39 cellular contexts compared by ENCODE assay signal in genomic region chr1:30812093-30812492, GRCh38.
"Had no signal": no experiment of that assay in that cellular context is flagged by ENCODE, and none has a peak within 500 bp of the region (broad histone marks: within the 10 kb centered on the region; RNA-seq: fewer than 3 reads in every experiment).

No MANE protein-coding gene starts in this region.

- H3K27ac ChIP-seq: brain microvascular endothelial cell, SK-N-MC, WERI-Rb-1 had no signal

- H3K9me3 ChIP-seq: MG63 had no signal

- H3K4me3 Mint-ChIP-seq: activated CD4-positive, alpha-beta memory T cell treated with anti-CD3 and anti-CD28 coated beads, Interleukin-2, amount 10 ng/mL, durations not matched to agents 7 days and 5 days; activated CD8-positive, alpha-beta memory T cell treated with anti-CD3 and anti-CD28 coated beads, Interleukin-2, amount 10 ng/mL, durations not matched to agents 7 days and 5 days; activated naive CD8-positive, alpha-beta T cell treated with anti-CD3 and anti-CD28 coated beads for 36 hours; activated T-cell treated with anti-CD3 and anti-CD28 coated beads, Interleukin-2, amount 50 U/mL, for 72 hours; activated T-helper 17 cell treated with anti-CD3 and anti-CD28 coated beads, Interleukin-2, amount 50 U/mL, for 72 hours had no signal

- H3K4me1 Mint-ChIP-seq: activated CD4-positive, alpha-beta memory T cell treated with anti-CD3 and anti-CD28 coated beads, Interleukin-2, amount 10 ng/mL, durations not matched to agents 7 days and 5 days; activated CD8-positive, alpha-beta memory T cell treated with anti-CD3 and anti-CD28 coated beads, Interleukin-2, amount 10 ng/mL, durations not matched to agents 7 days and 5 days; activated T-helper 17 cell treated with anti-CD3 and anti-CD28 coated beads, Interleukin-2, amount 50 U/mL, for 72 hours had no signal

- H3K9me3 Mint-ChIP-seq: activated CD4-positive, alpha-beta memory T cell treated with anti-CD3 and anti-CD28 coated beads, Interleukin-2, amount 10 ng/mL, durations not matched to agents 7 days and 5 days; activated naive CD8-positive, alpha-beta T cell treated with anti-CD3 and anti-CD28 coated beads for 36 hours; activated T-cell treated with anti-CD3 and anti-CD28 coated beads, Interleukin-2, amount 50 U/mL, for 72 hours; activated T-helper 17 cell treated with anti-CD3 and anti-CD28 coated beads, Interleukin-2, amount 50 U/mL, for 72 hours had no signal

- ATAC-seq: activated CD8-positive, alpha-beta memory T cell treated with anti-CD3 and anti-CD28 coated beads, Interleukin-2, amount 10 ng/mL, durations not matched to agents 7 days and 5 days; activated T-cell treated with anti-CD3 and anti-CD28 coated beads, Interleukin-2, amount 50 U/mL, for 72 hours; activated T-helper 17 cell treated with anti-CD3 and anti-CD28 coated beads, Interleukin-2, amount 50 U/mL, for 72 hours had no signal

- H3K27me3 ChIP-seq: brain microvascular endothelial cell, MG63 had no signal

- H3K4me3 ChIP-seq: MG63, SK-N-MC had no signal

- H3K27ac Mint-ChIP-seq: activated CD4-positive, alpha-beta memory T cell treated with anti-CD3 and anti-CD28 coated beads, Interleukin-2, amount 10 ng/mL, durations not matched to agents 7 days and 5 days; activated CD8-positive, alpha-beta memory T cell treated with anti-CD3 and anti-CD28 coated beads, Interleukin-2, amount 10 ng/mL, durations not matched to agents 7 days and 5 days; activated naive CD8-positive, alpha-beta T cell treated with anti-CD3 and anti-CD28 coated beads for 36 hours; activated T-cell treated with anti-CD3 and anti-CD28 coated beads, Interleukin-2, amount 50 U/mL, for 72 hours; activated T-helper 17 cell treated with anti-CD3 and anti-CD28 coated beads, Interleukin-2, amount 50 U/mL, for 72 hours had no signal

- H3K36me3 ChIP-seq: brain microvascular endothelial cell, MG63, WERI-Rb-1 had no signal

- H3K36me3 Mint-ChIP-seq: activated CD8-positive, alpha-beta memory T cell treated with anti-CD3 and anti-CD28 coated beads, Interleukin-2, amount 10 ng/mL, durations not matched to agents 7 days and 5 days; activated naive CD8-positive, alpha-beta T cell treated with anti-CD3 and anti-CD28 coated beads for 36 hours had no signal

- DNase-seq: activated CD4-positive, alpha-beta memory T cell treated with anti-CD3 and anti-CD28 coated beads, Interleukin-2, amount 10 ng/mL, durations not matched to agents 7 days and 5 days; activated CD4-positive, alpha-beta T cell treated with anti-CD3 and anti-CD28 coated beads for 1 hour; activated CD4-positive, alpha-beta T cell treated with anti-CD3 and anti-CD28 coated beads for 48 hours; activated CD4-positive, CD25-positive, alpha-beta regulatory T cell; activated CD8-positive, alpha-beta memory T cell treated with anti-CD3 and anti-CD28 coated beads for 24 hours; activated CD8-positive, alpha-beta memory T cell treated with anti-CD3 and anti-CD28 coated beads, Interleukin-2, amount 10 ng/mL, durations not matched to agents 7 days and 5 days; activated CD8-positive, alpha-beta memory T cell treated with anti-CD3 and anti-CD28 coated beads, Interleukin-2, amount 50 U/mL, for 48 hours; activated effector memory CD4-positive, alpha-beta T cell treated with anti-CD3 and anti-CD28 coated beads, Interleukin-2, amount 50 U/mL, for 16 hours; activated naive CD4-positive, alpha-beta T cell; activated naive CD4-positive, alpha-beta T cell treated with anti-CD3 and anti-CD28 coated beads, Interleukin-2, amount 50 U/mL, for 16 hours; activated naive CD8-positive, alpha-beta T cell treated with anti-CD3 and anti-CD28 coated beads for 36 hours; activated T-cell treated with anti-CD3 and anti-CD28 coated beads, Interleukin-2, amount 50 U/mL, for 1 hour; activated T-cell treated with anti-CD3 and anti-CD28 coated beads, Interleukin-2, amount 50 U/mL, for 72 hours; amniotic stem cell; aorta; brain microvascular endothelial cell; central memory CD4-positive, alpha-beta T cell; Kasumi-1; KG1; MG63; MV-4-11; NCI-H1092; NCI-H1436 treated with DMSO at 0.1 percent for 48 hours; NCI-H1694 treated with DMSO at 0.1 percent for 48 hours; NCI-H2029; NCI-H2107; NCI-H2171; NCI-H510A treated with DMSO at 0.1 percent for 48 hours; NCI-H526 treated with DMSO at 0.1 percent for 48 hours; NCI-H774; OCI-M1; Right ventricle myocardium superior; SW 1271; T-helper 1 cell; T-helper 2 cell; T1000 had no signal
